Comparison of ENCODE assay signal across 1 cellular context in the genomic region with DNA sequence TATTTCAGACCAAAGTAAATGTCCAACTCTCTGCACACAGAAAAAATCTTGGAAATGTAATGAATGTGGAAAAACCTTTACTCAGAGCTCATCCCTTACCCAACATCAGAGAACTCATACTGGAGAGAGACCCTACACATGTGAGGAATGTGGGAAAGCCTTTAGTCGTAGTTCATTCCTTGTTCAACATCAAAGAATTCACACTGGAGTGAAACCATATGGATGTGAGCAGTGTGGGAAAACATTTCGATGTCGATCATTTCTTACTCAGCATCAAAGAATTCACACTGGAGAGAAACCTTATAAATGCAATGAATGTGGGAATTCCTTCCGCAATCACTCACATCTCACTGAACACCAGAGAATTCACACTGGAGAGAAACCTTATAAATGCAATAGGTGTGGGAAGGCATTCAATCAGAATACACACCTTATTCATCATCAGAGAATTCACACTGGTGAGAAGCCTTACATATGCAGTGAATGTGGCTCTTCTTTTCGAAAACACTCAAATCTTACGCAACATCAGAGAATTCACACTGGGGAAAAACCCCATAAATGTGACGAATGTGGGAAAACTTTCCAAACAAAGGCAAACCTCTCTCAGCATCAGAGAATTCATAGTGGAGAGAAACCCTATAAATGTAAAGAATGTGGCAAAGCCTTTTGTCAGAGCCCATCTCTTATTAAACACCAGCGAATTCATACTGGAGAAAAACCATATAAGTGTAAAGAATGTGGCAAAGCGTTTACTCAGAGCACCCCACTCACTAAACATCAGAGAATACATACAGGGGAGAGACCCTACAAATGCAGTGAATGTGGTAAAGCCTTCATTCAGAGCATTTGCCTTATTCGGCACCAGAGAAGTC.
TF ChIP-seq lines count a peak whose summit lies in the region.

No MANE protein-coding gene starts in this region.

TF ChIP-seq in HCT116, 20 proteins besides CTCF, POLR2A, EP300 and RAD21:
- TF ChIP-seq, protein P1, sequence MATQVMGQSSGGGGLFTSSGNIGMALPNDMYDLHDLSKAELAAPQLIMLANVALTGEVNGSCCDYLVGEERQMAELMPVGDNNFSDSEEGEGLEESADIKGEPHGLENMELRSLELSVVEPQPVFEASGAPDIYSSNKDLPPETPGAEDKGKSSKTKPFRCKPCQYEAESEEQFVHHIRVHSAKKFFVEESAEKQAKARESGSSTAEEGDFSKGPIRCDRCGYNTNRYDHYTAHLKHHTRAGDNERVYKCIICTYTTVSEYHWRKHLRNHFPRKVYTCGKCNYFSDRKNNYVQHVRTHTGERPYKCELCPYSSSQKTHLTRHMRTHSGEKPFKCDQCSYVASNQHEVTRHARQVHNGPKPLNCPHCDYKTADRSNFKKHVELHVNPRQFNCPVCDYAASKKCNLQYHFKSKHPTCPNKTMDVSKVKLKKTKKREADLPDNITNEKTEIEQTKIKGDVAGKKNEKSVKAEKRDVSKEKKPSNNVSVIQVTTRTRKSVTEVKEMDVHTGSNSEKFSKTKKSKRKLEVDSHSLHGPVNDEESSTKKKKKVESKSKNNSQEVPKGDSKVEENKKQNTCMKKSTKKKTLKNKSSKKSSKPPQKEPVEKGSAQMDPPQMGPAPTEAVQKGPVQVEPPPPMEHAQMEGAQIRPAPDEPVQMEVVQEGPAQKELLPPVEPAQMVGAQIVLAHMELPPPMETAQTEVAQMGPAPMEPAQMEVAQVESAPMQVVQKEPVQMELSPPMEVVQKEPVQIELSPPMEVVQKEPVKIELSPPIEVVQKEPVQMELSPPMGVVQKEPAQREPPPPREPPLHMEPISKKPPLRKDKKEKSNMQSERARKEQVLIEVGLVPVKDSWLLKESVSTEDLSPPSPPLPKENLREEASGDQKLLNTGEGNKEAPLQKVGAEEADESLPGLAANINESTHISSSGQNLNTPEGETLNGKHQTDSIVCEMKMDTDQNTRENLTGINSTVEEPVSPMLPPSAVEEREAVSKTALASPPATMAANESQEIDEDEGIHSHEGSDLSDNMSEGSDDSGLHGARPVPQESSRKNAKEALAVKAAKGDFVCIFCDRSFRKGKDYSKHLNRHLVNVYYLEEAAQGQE (IDR thresholded peaks at IDR 0.05; ENCODE audit: low read depth): no peak
- TF ChIP-seq ZNF274 (IDR thresholded peaks at IDR 0.05; ENCODE audit: low read depth, low read length): peak; percentile 96
